2 cellular contexts compared by ENCODE assay signal in genomic region chr2:39503277-39503676, GRCh38.
TF ChIP-seq lines count a peak whose summit lies in the region.

No MANE protein-coding gene starts in this region.

TF ChIP-seq in A549, 52 proteins besides CTCF, POLR2A, EP300 and RAD21:
- TF ChIP-seq RFX5 (IDR thresholded peaks at IDR 0.05) (no peak), FOXS1 (CRISPR knock-in tag; IDR thresholded peaks at IDR 0.05) (no peak), BHLHE40 (IDR thresholded peaks at IDR 0.05; ENCODE audit: low read depth, low read length) (no peak), REST (IDR thresholded peaks at IDR 0.05) (no peak), ZC3H11A (IDR thresholded peaks at IDR 0.05) (no peak), KDM1A (IDR thresholded peaks at IDR 0.05; ENCODE audit: low read depth) (no peak), USF2 (IDR thresholded peaks at IDR 0.05) (no peak), NR3C1 (IDR thresholded peaks at IDR 0.05) (no peak), ZNF302 (CRISPR knock-in tag; IDR thresholded peaks at IDR 0.05) (no peak), HDAC2 (IDR thresholded peaks at IDR 0.05) (no peak), CBX8 (IDR thresholded peaks at IDR 0.05) (no peak), CBX2 (IDR thresholded peaks at IDR 0.05; ENCODE audit: borderline replicate concordance, low read depth) (no peak), ZFP36 (IDR thresholded peaks at IDR 0.05; ENCODE audit: borderline replicate concordance, partially characterized antibody) (no peak), MAFK (IDR thresholded peaks at IDR 0.05; ENCODE audit: partially characterized antibody) (no peak)

TF ChIP-seq in K562, 482 proteins besides CTCF, POLR2A, EP300 and RAD21:
- no peak for TF ChIP-seq TRIM24 (IDR thresholded peaks at IDR 0.05)
- TF ChIP-seq ZNF639 (CRISPR knock-in tag; conservative IDR thresholded peaks at IDR 0.05 in 1 of 2, IDR thresholded peaks at IDR 0.05 in 1 of 2) = no peak
- TF ChIP-seq ZNF609 (CRISPR knock-in tag; IDR thresholded peaks at IDR 0.05; ENCODE audit: borderline replicate concordance) = no peak
- no peak for TF ChIP-seq NFIX (CRISPR knock-in tag; IDR thresholded peaks at IDR 0.05; ENCODE audit: low read depth)
- TF ChIP-seq ZBTB33 (CRISPR knock-in tag; IDR thresholded peaks at IDR 0.05) = no peak
- TF ChIP-seq RBM34 (IDR thresholded peaks at IDR 0.05; ENCODE audit: borderline replicate concordance, insufficient read depth, low read length) = no peak
- TF ChIP-seq PHTF2 (CRISPR knock-in tag; IDR thresholded peaks at IDR 0.05) = no peak
- no peak for TF ChIP-seq GTF2B (IDR thresholded peaks at IDR 0.05; ENCODE audit: extremely low read depth, insufficient read length)
- no peak for TF ChIP-seq CC2D1A (IDR thresholded peaks at IDR 0.05)
- TF ChIP-seq ZNF274 (IDR thresholded peaks at IDR 0.05; ENCODE audit: borderline replicate concordance, low read depth, low read length) = no peak
- TF ChIP-seq ZNF143 (CRISPR knock-in tag; IDR thresholded peaks at IDR 0.05) = no peak
- TF ChIP-seq TSHZ1 (CRISPR knock-in tag; IDR thresholded peaks at IDR 0.05) = no peak
- TF ChIP-seq KLF13 (tag; IDR thresholded peaks at IDR 0.05; ENCODE audit: borderline replicate concordance, low read depth) = no peak
- TF ChIP-seq ZNF398 (CRISPR knock-in tag; IDR thresholded peaks at IDR 0.05) = no peak
